ENCODE assay signal across 39 cellular contexts in the genomic region with DNA sequence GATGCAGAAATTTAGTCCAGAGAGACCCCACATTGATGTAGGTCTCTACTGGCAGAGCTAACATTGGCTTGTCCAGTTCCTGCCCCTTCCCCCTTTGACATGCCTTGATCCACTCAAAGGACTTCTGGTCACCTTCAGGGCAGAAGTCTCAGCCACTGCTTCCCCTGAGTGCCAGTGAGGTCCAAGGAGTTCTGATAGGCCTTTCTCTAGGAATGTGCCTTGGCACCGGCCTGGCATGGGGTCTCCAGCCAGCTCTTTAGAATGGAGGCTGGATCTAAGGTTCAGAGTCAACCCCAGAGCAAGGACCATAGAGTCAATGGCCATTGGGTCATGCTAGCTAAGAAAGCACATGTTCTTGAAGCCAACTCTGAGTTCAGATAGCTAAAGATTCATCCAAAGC.
"Had no signal": no experiment of that assay in that cellular context is flagged by ENCODE, and none has a peak within 500 bp of the region (broad histone marks: within the 10 kb centered on the region; RNA-seq: fewer than 3 reads in every experiment).

No MANE protein-coding gene starts in this region.

- H3K27ac ChIP-seq: adrenal gland, ascending aorta, body of pancreas, brain microvascular endothelial cell, breast epithelium, cardiac muscle cell had no signal

- H3K4me1 Mint-ChIP-seq: activated naive CD4-positive, alpha-beta T cell treated with anti-CD3 and anti-CD28 coated beads, Interleukin-2, amount 10 ng/mL, durations not matched to agents 7 days and 5 days; activated naive CD4-positive, alpha-beta T cell treated with anti-CD3 and anti-CD28 coated beads, Interleukin-2, amount 50 U/mL, for 24 hours; activated naive CD8-positive, alpha-beta T cell treated with anti-CD3 and anti-CD28 coated beads for 36 hours; activated naive CD8-positive, alpha-beta T cell treated with anti-CD3 and anti-CD28 coated beads, Interleukin-2, amount 10 ng/mL, durations not matched to agents 7 days and 5 days; activated naive CD8-positive, alpha-beta T cell treated with anti-CD3 and anti-CD28 coated beads, Interleukin-2, amount 50 U/mL, for 24 hours; activated T-helper 17 cell treated with anti-CD3 and anti-CD28 coated beads, Interleukin-2, amount 50 U/mL, for 72 hours; central memory CD8-positive, alpha-beta T cell had no signal

- H3K9me3 ChIP-seq: adrenal gland, body of pancreas had no signal

- H3K9me3 Mint-ChIP-seq: activated naive CD4-positive, alpha-beta T cell treated with anti-CD3 and anti-CD28 coated beads for 36 hours; activated naive CD4-positive, alpha-beta T cell treated with anti-CD3 and anti-CD28 coated beads, Interleukin-2, amount 10 ng/mL, durations not matched to agents 7 days and 5 days; activated naive CD4-positive, alpha-beta T cell treated with anti-CD3 and anti-CD28 coated beads, Interleukin-2, amount 50 U/mL, for 24 hours; activated naive CD4-positive, alpha-beta T cell treated with anti-CD3 and anti-CD28 coated beads, Interleukin-2, amount 50 U/mL, for 72 hours; activated naive CD8-positive, alpha-beta T cell treated with anti-CD3 and anti-CD28 coated beads, Interleukin-2, amount 10 ng/mL, durations not matched to agents 7 days and 5 days; activated naive CD8-positive, alpha-beta T cell treated with anti-CD3 and anti-CD28 coated beads, Interleukin-2, amount 50 U/mL, for 24 hours; activated T-cell treated with anti-CD3 and anti-CD28 coated beads, Interleukin-2, amount 50 U/mL, for 24 hours; activated T-cell treated with anti-CD3 and anti-CD28 coated beads, Interleukin-2, amount 50 U/mL, for 4 hours; activated T-cell treated with anti-CD3 and anti-CD28 coated beads, Interleukin-2, amount 50 U/mL, for 72 hours; activated T-helper 1 cell treated with anti-CD3 and anti-CD28 coated beads, Interleukin-12 subunit alpha, Interleukin-12 subunit beta, Interleukin-2, Interleukin-4 antibody, amounts not matched to agents 30 ng/mL and 10 ng/mL and 1 ng/mL, durations not matched to agents 14 hours and 24 hours and 36 hours; activated T-helper 17 cell treated with anti-CD3 and anti-CD28 coated beads, Interleukin-2, amount 50 U/mL, for 72 hours; activated T-helper 2 cell treated with anti-CD3 and anti-CD28 coated beads, Interferon-gamma antibody, Interleukin-2, Interleukin-4, amounts not matched to agents 10 μg/mL and 5 μg/mL and 100 μg/mL, durations not matched to agents 14 hours and 24 hours and 36 hours; central memory CD8-positive, alpha-beta T cell had no signal

- H3K4me3 Mint-ChIP-seq: activated naive CD4-positive, alpha-beta T cell treated with anti-CD3 and anti-CD28 coated beads for 36 hours; activated naive CD4-positive, alpha-beta T cell treated with anti-CD3 and anti-CD28 coated beads, Interleukin-2, amount 10 ng/mL, durations not matched to agents 7 days and 5 days; activated naive CD4-positive, alpha-beta T cell treated with anti-CD3 and anti-CD28 coated beads, Interleukin-2, amount 50 U/mL, for 24 hours; activated naive CD8-positive, alpha-beta T cell; activated naive CD8-positive, alpha-beta T cell treated with anti-CD3 and anti-CD28 coated beads for 36 hours; activated naive CD8-positive, alpha-beta T cell treated with anti-CD3 and anti-CD28 coated beads, Interleukin-2, amount 10 ng/mL, durations not matched to agents 7 days and 5 days; activated naive CD8-positive, alpha-beta T cell treated with anti-CD3 and anti-CD28 coated beads, Interleukin-2, amount 50 U/mL, for 24 hours; activated T-cell treated with anti-CD3 and anti-CD28 coated beads, Interleukin-2, amount 50 U/mL, for 24 hours; activated T-cell treated with anti-CD3 and anti-CD28 coated beads, Interleukin-2, amount 50 U/mL, for 4 hours; activated T-cell treated with anti-CD3 and anti-CD28 coated beads, Interleukin-2, amount 50 U/mL, for 72 hours; activated T-helper 1 cell treated with anti-CD3 and anti-CD28 coated beads, Interleukin-12 subunit alpha, Interleukin-12 subunit beta, Interleukin-2, Interleukin-4 antibody, amounts not matched to agents 30 ng/mL and 10 ng/mL and 1 ng/mL, durations not matched to agents 14 hours and 24 hours and 36 hours; activated T-helper 17 cell treated with anti-CD3 and anti-CD28 coated beads, Interleukin-2, amount 50 U/mL, for 72 hours; central memory CD8-positive, alpha-beta T cell had no signal

- H3K27me3 ChIP-seq: ascending aorta, body of pancreas, brain microvascular endothelial cell, cardiac muscle cell had no signal

- ATAC-seq: activated naive CD4-positive, alpha-beta T cell treated with anti-CD3 and anti-CD28 coated beads, Interleukin-2, amount 50 U/mL, for 72 hours; activated naive CD8-positive, alpha-beta T cell treated with anti-CD3 and anti-CD28 coated beads, Interleukin-2, amount 50 U/mL, for 24 hours; activated T-cell treated with anti-CD3 and anti-CD28 coated beads, Interleukin-2, amount 50 U/mL, for 4 hours; activated T-cell treated with anti-CD3 and anti-CD28 coated beads, Interleukin-2, amount 50 U/mL, for 72 hours; activated T-helper 17 cell treated with anti-CD3 and anti-CD28 coated beads, Interleukin-2, amount 50 U/mL, for 72 hours; body of pancreas had no signal

- H3K4me1 ChIP-seq: adrenal gland, ascending aorta, body of pancreas, breast epithelium had no signal

- H3K4me3 ChIP-seq: adrenal gland, ascending aorta, body of pancreas, breast epithelium, cardiac muscle cell had no signal

- DNase-seq: activated effector memory CD4-positive, alpha-beta T cell treated with anti-CD3 and anti-CD28 coated beads, Interleukin-2, amount 50 U/mL, for 16 hours; activated effector memory CD4-positive, alpha-beta T cell treated with Interleukin-2 at 50 U/mL for 16 hours; activated gamma-delta T cell; activated gamma-delta T cell treated with Interleukin-2 at 50 U/mL for 16 hours; activated naive CD4-positive, alpha-beta T cell; activated naive CD4-positive, alpha-beta T cell treated with anti-CD3 and anti-CD28 coated beads for 36 hours; activated naive CD4-positive, alpha-beta T cell treated with anti-CD3 and anti-CD28 coated beads, Interleukin-2, amount 10 ng/mL, durations not matched to agents 7 days and 5 days; activated naive CD4-positive, alpha-beta T cell treated with anti-CD3 and anti-CD28 coated beads, Interleukin-2, amount 50 U/mL, for 16 hours; activated naive CD4-positive, alpha-beta T cell treated with Interleukin-2 at 50 U/mL for 16 hours; activated naive CD8-positive, alpha-beta T cell treated with anti-CD3 and anti-CD28 coated beads for 36 hours; activated naive CD8-positive, alpha-beta T cell treated with anti-CD3 and anti-CD28 coated beads, Interleukin-2, amount 10 ng/mL, durations not matched to agents 7 days and 5 days; activated naive CD8-positive, alpha-beta T cell treated with anti-CD3 and anti-CD28 coated beads, Interleukin-2, amount 50 U/mL, for 24 hours; activated T-cell treated with anti-CD3 and anti-CD28 coated beads for 4 hours; activated T-cell treated with anti-CD3 and anti-CD28 coated beads, Interleukin-2, amount 50 U/mL, for 1 hour; activated T-cell treated with anti-CD3 and anti-CD28 coated beads, Interleukin-2, amount 50 U/mL, for 24 hours; activated T-cell treated with anti-CD3 and anti-CD28 coated beads, Interleukin-2, amount 50 U/mL, for 4 hours; activated T-cell treated with anti-CD3 and anti-CD28 coated beads, Interleukin-2, amount 50 U/mL, for 48 hours; activated T-cell treated with anti-CD3 and anti-CD28 coated beads, Interleukin-2, amount 50 U/mL, for 72 hours; adrenal gland; amniotic stem cell; amygdala; anterior cingulate cortex; aorta; body of pancreas; brain microvascular endothelial cell; caudate nucleus; central memory CD4-positive, alpha-beta T cell; cerebellar nuclear complex had no signal

- H3K36me3 ChIP-seq: adrenal gland, ascending aorta, brain microvascular endothelial cell, breast epithelium, cardiac muscle cell had no signal

- H3K27ac Mint-ChIP-seq: activated naive CD4-positive, alpha-beta T cell treated with anti-CD3 and anti-CD28 coated beads for 36 hours; activated naive CD4-positive, alpha-beta T cell treated with anti-CD3 and anti-CD28 coated beads, Interleukin-2, amount 10 ng/mL, durations not matched to agents 7 days and 5 days; activated naive CD4-positive, alpha-beta T cell treated with anti-CD3 and anti-CD28 coated beads, Interleukin-2, amount 50 U/mL, for 24 hours; activated naive CD8-positive, alpha-beta T cell; activated naive CD8-positive, alpha-beta T cell treated with anti-CD3 and anti-CD28 coated beads for 36 hours; activated naive CD8-positive, alpha-beta T cell treated with anti-CD3 and anti-CD28 coated beads, Interleukin-2, amount 10 ng/mL, durations not matched to agents 7 days and 5 days; activated naive CD8-positive, alpha-beta T cell treated with anti-CD3 and anti-CD28 coated beads, Interleukin-2, amount 50 U/mL, for 24 hours; activated T-cell treated with anti-CD3 and anti-CD28 coated beads, Interleukin-2, amount 50 U/mL, for 24 hours; activated T-cell treated with anti-CD3 and anti-CD28 coated beads, Interleukin-2, amount 50 U/mL, for 72 hours; activated T-helper 1 cell treated with anti-CD3 and anti-CD28 coated beads, Interleukin-12 subunit alpha, Interleukin-12 subunit beta, Interleukin-2, Interleukin-4 antibody, amounts not matched to agents 30 ng/mL and 10 ng/mL and 1 ng/mL, durations not matched to agents 14 hours and 24 hours and 36 hours; activated T-helper 17 cell treated with anti-CD3 and anti-CD28 coated beads, Interleukin-2, amount 50 U/mL, for 72 hours; activated T-helper 2 cell treated with anti-CD3 and anti-CD28 coated beads, Interferon-gamma antibody, Interleukin-2, Interleukin-4, amounts not matched to agents 10 μg/mL and 5 μg/mL and 100 μg/mL, durations not matched to agents 14 hours and 24 hours and 36 hours had no signal

- H3K27me3 Mint-ChIP-seq: activated naive CD4-positive, alpha-beta T cell treated with anti-CD3 and anti-CD28 coated beads, Interleukin-2, amount 10 ng/mL, durations not matched to agents 7 days and 5 days; activated naive CD4-positive, alpha-beta T cell treated with anti-CD3 and anti-CD28 coated beads, Interleukin-2, amount 50 U/mL, for 24 hours; activated naive CD8-positive, alpha-beta T cell; activated naive CD8-positive, alpha-beta T cell treated with anti-CD3 and anti-CD28 coated beads, Interleukin-2, amount 50 U/mL, for 24 hours; activated T-helper 17 cell treated with anti-CD3 and anti-CD28 coated beads, Interleukin-2, amount 50 U/mL, for 72 hours; brain; central memory CD8-positive, alpha-beta T cell had no signal

- H3K36me3 Mint-ChIP-seq: activated naive CD4-positive, alpha-beta T cell treated with anti-CD3 and anti-CD28 coated beads, Interleukin-2, amount 10 ng/mL, durations not matched to agents 7 days and 5 days; activated naive CD4-positive, alpha-beta T cell treated with anti-CD3 and anti-CD28 coated beads, Interleukin-2, amount 50 U/mL, for 24 hours; activated naive CD4-positive, alpha-beta T cell treated with anti-CD3 and anti-CD28 coated beads, Interleukin-2, amount 50 U/mL, for 72 hours; activated naive CD8-positive, alpha-beta T cell; activated naive CD8-positive, alpha-beta T cell treated with anti-CD3 and anti-CD28 coated beads for 36 hours; activated naive CD8-positive, alpha-beta T cell treated with anti-CD3 and anti-CD28 coated beads, Interleukin-2, amount 10 ng/mL, durations not matched to agents 7 days and 5 days; brain had no signal
